2 cellular contexts compared by ENCODE assay signal in the genomic region with DNA sequence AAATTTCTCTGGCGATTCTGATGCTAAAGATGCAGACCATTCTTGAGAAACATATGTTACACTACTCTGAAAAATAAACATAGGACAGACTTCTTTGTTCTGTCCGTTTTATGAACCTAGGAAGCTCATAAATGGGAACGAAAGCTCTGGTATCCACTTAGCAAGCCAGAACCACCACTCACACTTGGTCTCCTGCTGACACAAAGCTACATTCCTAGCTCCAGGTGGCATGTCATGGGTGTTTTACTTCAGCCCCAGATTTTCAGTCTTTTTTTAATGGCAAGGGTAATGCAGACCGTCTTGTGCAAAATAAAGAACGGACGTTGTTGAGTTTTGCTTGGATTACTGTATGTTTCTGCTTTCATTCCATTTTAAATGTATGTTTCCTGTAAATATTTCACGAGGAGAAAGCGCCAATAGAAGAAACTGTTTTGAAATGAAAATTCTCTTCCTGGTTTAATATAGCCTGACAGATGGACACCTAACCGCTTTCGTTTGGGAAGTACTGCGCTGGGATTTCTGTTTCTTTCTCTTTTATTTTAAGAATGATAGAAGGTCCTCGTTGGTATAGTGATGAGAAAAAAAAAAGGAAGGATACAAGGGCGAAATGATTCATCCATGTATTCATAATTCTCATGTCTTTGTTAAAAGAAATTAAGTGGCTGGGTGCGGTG.
TF ChIP-seq lines count a peak whose summit lies in the region.

No MANE protein-coding gene starts in this region.

TF ChIP-seq in SK-N-SH, 30 proteins besides CTCF, POLR2A, EP300 and RAD21 (continued from another document):
- no peak for TF ChIP-seq CHD2 (IDR thresholded peaks at IDR 0.05; ENCODE audit: low read length, partially characterized antibody)
- TF ChIP-seq RFX5 (IDR thresholded peaks at IDR 0.05; ENCODE audit: low read length) = no peak
- no peak for TF ChIP-seq NFIC (IDR thresholded peaks at IDR 0.05; ENCODE audit: borderline replicate concordance)
- TF ChIP-seq, protein P1, sequence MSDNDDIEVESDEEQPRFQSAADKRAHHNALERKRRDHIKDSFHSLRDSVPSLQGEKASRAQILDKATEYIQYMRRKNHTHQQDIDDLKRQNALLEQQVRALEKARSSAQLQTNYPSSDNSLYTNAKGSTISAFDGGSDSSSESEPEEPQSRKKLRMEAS (IDR thresholded peaks at IDR 0.05; ENCODE audit: low read depth) = no peak
- TF ChIP-seq, protein P2, sequence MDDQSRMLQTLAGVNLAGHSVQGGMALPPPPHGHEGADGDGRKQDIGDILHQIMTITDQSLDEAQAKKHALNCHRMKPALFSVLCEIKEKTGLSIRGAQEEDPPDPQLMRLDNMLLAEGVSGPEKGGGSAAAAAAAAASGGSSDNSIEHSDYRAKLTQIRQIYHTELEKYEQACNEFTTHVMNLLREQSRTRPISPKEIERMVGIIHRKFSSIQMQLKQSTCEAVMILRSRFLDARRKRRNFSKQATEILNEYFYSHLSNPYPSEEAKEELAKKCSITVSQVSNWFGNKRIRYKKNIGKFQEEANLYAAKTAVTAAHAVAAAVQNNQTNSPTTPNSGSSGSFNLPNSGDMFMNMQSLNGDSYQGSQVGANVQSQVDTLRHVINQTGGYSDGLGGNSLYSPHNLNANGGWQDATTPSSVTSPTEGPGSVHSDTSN (IDR thresholded peaks at IDR 0.05) = no peak
- no peak for TF ChIP-seq SMC3 (IDR thresholded peaks at IDR 0.05; ENCODE audit: low read depth, low read length)
- no peak for TF ChIP-seq MXI1 (IDR thresholded peaks at IDR 0.05; ENCODE audit: low read depth, low read length)

TF ChIP-seq in SK-N-SH treated with all-trans-retinoic acid at 6 μM for 48 hours, 23 proteins besides CTCF, POLR2A, EP300 and RAD21 (continued from another document):
- TF ChIP-seq, protein P3, sequence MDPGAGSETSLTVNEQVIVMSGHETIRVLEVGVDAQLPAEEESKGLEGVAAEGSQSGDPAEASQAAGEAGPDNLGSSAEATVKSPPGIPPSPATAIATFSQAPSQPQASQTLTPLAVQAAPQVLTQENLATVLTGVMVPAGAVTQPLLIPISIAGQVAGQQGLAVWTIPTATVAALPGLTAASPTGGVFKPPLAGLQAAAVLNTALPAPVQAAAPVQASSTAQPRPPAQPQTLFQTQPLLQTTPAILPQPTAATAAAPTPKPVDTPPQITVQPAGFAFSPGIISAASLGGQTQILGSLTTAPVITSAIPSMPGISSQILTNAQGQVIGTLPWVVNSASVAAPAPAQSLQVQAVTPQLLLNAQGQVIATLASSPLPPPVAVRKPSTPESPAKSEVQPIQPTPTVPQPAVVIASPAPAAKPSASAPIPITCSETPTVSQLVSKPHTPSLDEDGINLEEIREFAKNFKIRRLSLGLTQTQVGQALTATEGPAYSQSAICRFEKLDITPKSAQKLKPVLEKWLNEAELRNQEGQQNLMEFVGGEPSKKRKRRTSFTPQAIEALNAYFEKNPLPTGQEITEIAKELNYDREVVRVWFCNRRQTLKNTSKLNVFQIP (CRISPR knock-in tag; IDR thresholded peaks at IDR 0.05; ENCODE audit: borderline replicate concordance, low read depth) = no peak
- TF ChIP-seq ZFP30 (CRISPR knock-in tag; IDR thresholded peaks at IDR 0.05) = no peak
